ENCODE assay signal across 15 cellular contexts in genomic region chr11:1237128-1237580, GRCh38. TPM values are rescaled to one million over a fixed set of nuclear protein-coding genes. Genes with fewer than 3 reads are reported as not detected.
DNase-seq lines count a peak whose midpoint lies in the region; ATAC-seq and TF ChIP-seq lines count a peak whose summit lies in the region.
"Had no signal": no experiment of that assay in that cellular context is flagged by ENCODE, and none has a peak within 500 bp of the region (broad histone marks: within the 10 kb centered on the region; RNA-seq: fewer than 3 reads in every experiment).

No MANE protein-coding gene starts in this region.

- H3K4me1 ChIP-seq in left ventricle myocardium inferior (no peaks in the 10 kb centered on the region), colonic mucosa (peaks cover 15% of the 10 kb centered on the region), mucosa of descending colon (ENCODE audit: low read depth) (peaks cover 49% of the 10 kb centered on the region), transverse colon (peaks cover 7 to 40% (median 37%) of the 10 kb centered on the region in 4 donors)
- H3K4me1 ChIP-seq: BLaER1 had no signal

- H3K27me3 ChIP-seq in left ventricle myocardium inferior (ENCODE audit: low read depth) (peaks cover 4% of the 10 kb centered on the region), colonic mucosa (no peaks in the 10 kb centered on the region), transverse colon (no peaks in the 10 kb centered on the region)

- TF ChIP-seq POLR2A in transverse colon (IDR thresholded peaks at IDR 0.05) = peak; percentile 51

- TF ChIP-seq CTCF in left ventricle myocardium inferior (IDR thresholded peaks at IDR 0.05; ENCODE audit: borderline replicate concordance) (no peak), colonic mucosa (IDR thresholded peaks at IDR 0.05) (no peak), mucosa of descending colon (IDR thresholded peaks at IDR 0.05) (no peak), transverse colon (IDR thresholded peaks at IDR 0.05) (no peak)

- DNase-seq in Right ventricle myocardium inferior (ENCODE audit: missing footprints) = peak; percentile 61
- DNase-seq in left ventricle myocardium inferior = no peak
- DNase-seq in colonic mucosa = peak; percentile 89
- peak; percentile 87 to 90 (median 89) for DNase-seq in mucosa of descending colon
- DNase-seq in transverse colon = peak; percentile 90
- DNase-seq in HUDEP-2 (lab: John Stamatoyannopoulos, UW; ENCODE audit: unreplicated experiment in 76 of 76) = no peak
- no peak for DNase-seq in dedifferentiated amniotic fluid mesenchymal stem cell (ENCODE audit: extremely low spot score)
- no peak for DNase-seq in caudate nucleus (lab: John Stamatoyannopoulos, UW)
- DNase-seq: EL, MV-4-11, NCI-H1417 treated with DMSO at 0.1 percent for 48 hours, NCI-H2029 treated with DMSO at 0.1 percent for 48 hours, NCI-H526 had no signal

- H3K27ac ChIP-seq in left ventricle myocardium inferior (replicated peaks) (no peak overlapping the region), colonic mucosa (no peak overlapping the region), transverse colon (peak overlapping the region; percentile 41 to 81 (median 56)), caudate nucleus (ENCODE audit: low read depth, low read length) (no peak overlapping the region)
- H3K27ac ChIP-seq: 22Rv1, BLaER1 had no signal

- TF ChIP-seq EP300 in transverse colon (IDR thresholded peaks at IDR 0.05; ENCODE audit: low read depth) = no peak

- in situ Hi-C loops in transverse colon (cut with MboI; ENCODE audit: low pct_ligation_motif_present in 1 of 4, low pct_unique_long_range_greater_than_20kb in 1 of 4, low sequenced_read_pairs in 3 of 4) = no loop called here

- intact Hi-C loops in Right ventricle myocardium inferior (cut with DNase I) (no loop called here), left ventricle myocardium inferior (cut with micrococcal nuclease) (no loop called here), colonic mucosa (cut with DNase I) (no loop called here), mucosa of descending colon (cut with DNase I, micrococcal nuclease) (no loop called here), transverse colon (cut with DNase I; ENCODE audit: low total_unique reads) (no loop called here)

- H3K9me3 ChIP-seq in left ventricle myocardium inferior (replicated peaks) (peaks cover 6% of the 10 kb centered on the region), colonic mucosa (no peaks in the 10 kb centered on the region), mucosa of descending colon (no peaks in the 10 kb centered on the region), transverse colon (no peaks in the 10 kb centered on the region)

- ATAC-seq in Right ventricle myocardium inferior (no peak), mucosa of descending colon (peak; percentile 63)

- H3K36me3 ChIP-seq in left ventricle myocardium inferior = no peaks in the 10 kb centered on the region
- no peaks in the 10 kb centered on the region for H3K36me3 ChIP-seq in colonic mucosa
- H3K36me3 ChIP-seq in mucosa of descending colon (ENCODE audit: low read depth) = no peaks in the 10 kb centered on the region
- no peaks in the 10 kb centered on the region for H3K36me3 ChIP-seq in transverse colon
- H3K36me3 ChIP-seq: BLaER1 had no signal

- WGBS in transverse colon (ENCODE audit: low coverage in 1 of 2), 2 donors = 42% methylated on average over 13 of the region's 13 CpGs; no CpG with 5 or more reads in 1 of the 2 donors

- H3K9ac ChIP-seq in colonic mucosa (ENCODE audit: low read depth in 2 of 2, low read length in 2 of 2) = no peak overlapping the region
- H3K9ac ChIP-seq: BLaER1 had no signal

- no peak overlapping the region for H3K4me3 ChIP-seq in left ventricle myocardium inferior
- no peak overlapping the region for H3K4me3 ChIP-seq in colonic mucosa
- H3K4me3 ChIP-seq in mucosa of descending colon = no peak overlapping the region
- no peak overlapping the region for H3K4me3 ChIP-seq in transverse colon
- H3K4me3 ChIP-seq: BLaER1 had no signal

RNA-seq across cellular contexts. Expression of gene MUC5B, which starts 14.3 kb away (rescaled TPM):
- total RNA-seq in Right ventricle myocardium inferior = not detected
- not detected for total RNA-seq in left ventricle myocardium inferior
- 100 to 1,000 TPM; 285 to 655 TPM for total RNA-seq in colonic mucosa
- 100 to 1,000 TPM; 133 to 431 (median 135) TPM for total RNA-seq in mucosa of descending colon
- 100 to 1,000 TPM in 2 of 4 donors, 10 to 100 TPM in 2; 58.0 to 825 (median 85.6) TPM for total RNA-seq in transverse colon

Comparison
In these comparisons a context has a peak if more than half of its experiments do, and no peak if none do; other contexts are left out.
1. DNase-seq: peak in Right ventricle myocardium inferior (single experiment), colonic mucosa (single experiment), mucosa of descending colon (3 of 3) and transverse colon (single experiment); none in left ventricle myocardium inferior (single experiment), HUDEP-2 (0 of 76), dedifferentiated amniotic fluid mesenchymal stem cell (single experiment) and caudate nucleus (0 of 61).
2. H3K27ac ChIP-seq: peak in transverse colon (4 of 4); none in left ventricle myocardium inferior (single experiment), colonic mucosa (single experiment) and caudate nucleus (single experiment).
3. RNA of gene MUC5B, which starts 14.3 kb away (total RNA-seq): 285 to 655 TPM in colonic mucosa, 133 to 431 TPM in mucosa of descending colon and 58.0 to 825 TPM in transverse colon; not detected in left ventricle myocardium inferior (single experiment) and not detected in Right ventricle myocardium inferior (single experiment); every median in the first group is over 10 times any median in the second.